In the genomic region with DNA sequence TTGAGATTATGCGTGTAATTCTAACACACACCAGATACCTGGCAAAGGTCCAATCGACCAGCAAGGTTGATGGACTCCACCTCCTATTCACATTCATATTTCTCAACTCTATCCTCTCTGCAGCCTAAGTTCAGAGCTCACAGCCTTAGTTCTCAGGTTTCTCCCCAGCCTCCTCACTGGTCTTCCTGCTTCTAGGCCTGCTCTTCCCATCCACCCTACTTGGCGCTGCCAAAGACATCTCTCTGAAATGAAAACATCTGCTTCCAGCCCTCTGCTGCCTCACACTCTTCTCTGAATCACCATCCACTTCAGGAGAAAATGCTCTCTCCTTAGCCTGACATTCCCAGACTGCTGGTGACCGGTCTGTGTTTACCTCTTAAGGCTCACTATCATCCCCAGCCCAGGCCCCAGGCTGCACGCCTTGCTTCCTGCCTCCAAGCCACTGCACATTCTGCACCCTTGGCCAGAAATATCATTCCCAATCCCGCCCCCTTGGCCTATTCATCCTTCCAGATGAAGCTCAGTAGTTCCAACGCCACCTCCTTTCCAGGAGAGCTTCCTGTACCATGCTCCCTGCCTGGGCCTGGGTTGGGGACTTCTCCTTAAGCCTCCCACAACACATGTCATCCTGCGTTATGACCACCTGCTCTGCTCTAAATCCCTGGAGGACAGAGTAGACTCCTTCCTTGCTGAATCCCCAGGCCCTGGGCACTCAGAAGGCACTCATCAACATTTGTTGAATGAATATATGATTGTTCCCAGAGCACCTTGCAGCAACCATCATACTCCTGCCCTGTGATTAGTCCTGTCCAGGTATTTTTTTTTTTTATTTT, we compare ENCODE assay signal across 8 cellular contexts. TPM values are rescaled to one million over a fixed set of nuclear protein-coding genes. Genes with fewer than 3 reads are reported as not detected.
DNase-seq lines count a peak whose midpoint lies in the region; ATAC-seq, FAIRE-seq and TF ChIP-seq lines count a peak whose summit lies in the region.

No MANE protein-coding gene starts in this region.

- POLR2A ChIA-PET in HepG2 (lab: Yijun Ruan, JAX), result no interaction called here
- POLR2A ChIA-PET in Caco-2 (lab: Charles Lee), result no interaction called here

- 0 out of 2 replicates have a peak overlapping the region, but pooled peaks have one; percentile 3 for H3K9ac ChIP-seq in HepG2 (ENCODE audit: insufficient read depth, low read depth, low read length)

- 48% methylated on average over 8 of the region's 8 CpGs for WGBS in HepG2 (ENCODE audit: low lambda C conversion rate)

- DNase-seq in Right ventricle myocardium superior, result peak; percentile 57
- DNase-seq in cardiac septum (ENCODE audit: low spot score), result no peak
- DNase-seq in HepG2 (ENCODE audit: low spot score), result peak; percentile 64
- no peak for DNase-seq in cortex of kidney (lab: John Stamatoyannopoulos, UW)
- no peak for DNase-seq in D721Med (ENCODE audit: insufficient read length, low spot score)
- DNase-seq in Caco-2, result no peak
- DNase-seq in stimulated activated CD8-positive, alpha-beta memory T cell treated with anti-CD3 and anti-CD28 coated beads, Interleukin-4, amount 100 ng/mL, for 48 hours, result no peak

- CTCF ChIA-PET in HepG2 (lab: Yijun Ruan, JAX; ENCODE audit: low intra/inter-chr PET ratio, low total read pairs), result no interaction called here
- CTCF ChIA-PET in Caco-2 (lab: Charles Lee), result interaction anchor here (0.7 kb wide), 1 partner anchor 33 kb away, joined by 3 read pairs; no protein-coding TSS in a partner anchor

- in situ Hi-C loops in HepG2 (cut with HindIII; ENCODE audit: extremely low pct_ligation_motif_present, low pct_unique_long_range_greater_than_20kb), result no loop called here

- H3K27me3 Mint-ChIP-seq in Caco-2 (ENCODE audit: insufficient read depth, unreplicated experiment), result no peaks in the 10 kb centered on the region

- H3K4me1 ChIP-seq in HepG2 (ENCODE audit: insufficient read depth, low read length) (peaks cover 90% of the 10 kb centered on the region), Caco-2 (peaks cover 71% of the 10 kb centered on the region)

- FAIRE-seq in HepG2 (lab: Jason Lieb, UNC), result peak; percentile 64
- FAIRE-seq in D721Med (lab: Jason Lieb, UNC), result no peak

- H4K20me1 ChIP-seq in HepG2 (ENCODE audit: insufficient read depth, low read length), result peaks cover 47% of the 10 kb centered on the region; the same call in 1 of the 2 replicates

- peak overlapping the region in 1 of 3 experiments; percentile 20; a peak in 1 of 6 replicates for H3K4me3 ChIP-seq in HepG2 (replicated peaks in 1 of 3; ENCODE audit: insufficient read depth in 1 of 3, low read depth in 2 of 3, low read length in 3 of 3)
- H3K4me3 ChIP-seq in Caco-2 (ENCODE audit: low read depth, low read length), result no peak overlapping the region

- H3K36me3 Mint-ChIP-seq in Caco-2 (ENCODE audit: insufficient read depth, unreplicated experiment), result peaks cover 29% of the 10 kb centered on the region

- H3K27ac ChIP-seq in angular gyrus (ENCODE audit: low read depth, low read length) (peak overlapping the region; percentile 75), HepG2 (ENCODE audit: extremely low read length, insufficient read depth, low read length) (peak overlapping the region; percentile 85)

- BruUV-seq in HepG2 (replicated peaks; lab: Mats Ljungman, UMichigan), result no TSS peak
- BruUV-seq in Caco-2 (replicated peaks; lab: Mats Ljungman, UMichigan), result no TSS peak

- no peak overlapping the region for H3K27ac Mint-ChIP-seq in Caco-2 (ENCODE audit: unreplicated experiment)

- no peaks in the 10 kb centered on the region for H3K9me3 Mint-ChIP-seq in Caco-2 (ENCODE audit: unreplicated experiment)

- H3K4me3 Mint-ChIP-seq in Caco-2 (ENCODE audit: unreplicated experiment), result no peak overlapping the region

- no peak for TF ChIP-seq EP300 in HepG2 (IDR thresholded peaks at IDR 0.05; ENCODE audit: low read depth in 2 of 2, low read length in 2 of 2)
- no peak for TF ChIP-seq EP300 in HepG2 (CRISPR knock-in tag; IDR thresholded peaks at IDR 0.05; ENCODE audit: borderline replicate concordance)

- no peak for TF ChIP-seq CTCF in HepG2 (CRISPR knock-in tag; IDR thresholded peaks at IDR 0.05)
- no peak for TF ChIP-seq CTCF in D721Med (IDR thresholded peaks at IDR 0.05; ENCODE audit: insufficient read depth, missing control alignments)
- TF ChIP-seq CTCF in Caco-2 (IDR thresholded peaks at IDR 0.05; ENCODE audit: insufficient read depth in 1 of 2, low read depth in 1 of 2, low read length in 1 of 2, severe bottlenecking in 1 of 2, unreplicated experiment in 1 of 2), result no peak

- intact Hi-C loops in Right ventricle myocardium superior (cut with DNase I) (no loop called here), cardiac septum (cut with DNase I) (no loop called here), HepG2 (cut with micrococcal nuclease; ENCODE audit: unreplicated experiment) (no loop called here), Caco-2 (cut with micrococcal nuclease; ENCODE audit: unreplicated experiment) (no loop called here)

- ATAC-seq in Right ventricle myocardium superior (ENCODE audit: poor library complexity), result no peak
- ATAC-seq in HepG2, result no peak

- no peaks in the 10 kb centered on the region for H3K36me3 ChIP-seq in HepG2 (replicated peaks in 1 of 2; ENCODE audit: control insufficient read depth in 1 of 2, insufficient read depth in 2 of 2, low read length in 2 of 2)
- no peaks in the 10 kb centered on the region; the same call in 1 of the 2 replicates for H3K36me3 ChIP-seq in Caco-2 (ENCODE audit: control insufficient read depth, insufficient read depth, low read length)

- no peak for TF ChIP-seq POLR2A in HepG2 (IDR thresholded peaks at IDR 0.05; ENCODE audit: insufficient read depth in 1 of 2, low read depth in 2 of 2, low read length in 2 of 2)

- no peaks in the 10 kb centered on the region for H3K9me3 ChIP-seq in HepG2 (ENCODE audit: low read length)
- no peaks in the 10 kb centered on the region for H3K9me3 ChIP-seq in Caco-2

- peaks cover 50% of the 10 kb centered on the region for H3K4me1 Mint-ChIP-seq in Caco-2 (ENCODE audit: low read depth, unreplicated experiment)

- peaks cover 68% of the 10 kb centered on the region for H3K79me2 ChIP-seq in HepG2 (ENCODE audit: insufficient read depth, low read length)

- no peak overlapping the region for H2AFZ ChIP-seq in HepG2 (ENCODE audit: low read length)

- TF ChIP-seq RAD21 in HepG2 (CRISPR knock-in tag; IDR thresholded peaks at IDR 0.05), result no peak

- peak overlapping the region; percentile 99 for H3K4me2 ChIP-seq in HepG2 (ENCODE audit: low read depth, low read length)

- H3K27me3 ChIP-seq in HepG2 (ENCODE audit: control insufficient read depth in 1 of 2, insufficient read depth in 2 of 2, low read length in 2 of 2) (no peaks in the 10 kb centered on the region), Caco-2 (replicated peaks; ENCODE audit: control insufficient read depth, insufficient read depth, low read length) (no peaks in the 10 kb centered on the region)

RNA-seq across cellular contexts. Expression of gene ARRB1, which starts 3.5 kb away (rescaled TPM):
- total RNA-seq in Right ventricle myocardium superior (24.6 TPM), cardiac septum (21.4 TPM), HepG2 (2016; rRNA removed; fragmentation: Illumina TruSeq; extraction: Trizol) (22.5 and 25.2 TPM in 2 replicates), Caco-2 (2022) (115 and 116 TPM in 2 replicates)
- total RNA-seq in HepG2 (2016; cell fraction: cytosol; rRNA removed; fragmentation: Illumina TruSeq; extraction: Trizol; ENCODE audit: low read depth), result 15.2 and 19.6 TPM in 2 replicates
- 21.7 and 25.0 TPM in 2 replicates for total RNA-seq in HepG2 (2016; cell fraction: insoluble cytoplasmic fraction; rRNA removed; fragmentation: Illumina TruSeq; extraction: Trizol)
- total RNA-seq in HepG2 (2016; cell fraction: membrane; rRNA removed; fragmentation: Illumina TruSeq; extraction: Trizol), result 20.4 and 20.9 TPM in 2 replicates
- total RNA-seq in HepG2 (2016; cell fraction: nucleus; rRNA removed; fragmentation: Illumina TruSeq; extraction: Trizol), result 15.7 and 24.9 TPM in 2 replicates
- polyA plus RNA-seq in HepG2 (2011; rRNA removed), result 35.7 and 35.9 TPM in 2 replicates
- 33.5 and 41.0 TPM in 2 replicates for polyA plus RNA-seq in HepG2 (2011; cell fraction: cytosol; rRNA removed)
- 50.3 and 56.4 TPM in 2 replicates for polyA plus RNA-seq in HepG2 (2011; cell fraction: nucleus; rRNA removed)
- polyA plus RNA-seq in HepG2 (2012), result 25.7 and 29.8 TPM in 2 replicates
- polyA plus RNA-seq in HepG2 (2016; cell fraction: cytosol; fragmentation: Illumina TruSeq; extraction: Trizol; ENCODE audit: low read depth), result 19.3 and 20.1 TPM in 2 replicates
- polyA plus RNA-seq in HepG2 (2016; cell fraction: insoluble cytoplasmic fraction; fragmentation: Illumina TruSeq; extraction: Trizol; ENCODE audit: low read depth), result 33.2 and 40.0 TPM in 2 replicates
- 23.0 and 27.7 TPM in 2 replicates for polyA plus RNA-seq in HepG2 (2016; cell fraction: membrane; fragmentation: Illumina TruSeq; extraction: Trizol; ENCODE audit: low read depth)
- polyA plus RNA-seq in HepG2 (2016; cell fraction: nucleus; fragmentation: Illumina TruSeq; extraction: Trizol; ENCODE audit: insufficient read depth, low read depth), result 26.7 and 32.1 TPM in 2 replicates
- 48.7 and 175 TPM in 2 replicates for polyA minus RNA-seq in HepG2 (2011; rRNA and poly(A)+ RNA removed; ENCODE audit: low replicate concordance)
- 37.4 and 40.0 TPM in 2 replicates for polyA minus RNA-seq in HepG2 (2011; cell fraction: cytosol; rRNA and poly(A)+ RNA removed)
- polyA minus RNA-seq in HepG2 (2011; cell fraction: nucleus; rRNA and poly(A)+ RNA removed), result 68.6 and 72.2 TPM in 2 replicates

RNA-seq across cellular contexts. Expression of gene RPS3, which starts 51.3 kb away (rescaled TPM):
- 827 TPM for total RNA-seq in Right ventricle myocardium superior
- 717 TPM for total RNA-seq in cardiac septum
- total RNA-seq in HepG2 (2016; rRNA removed; fragmentation: Illumina TruSeq; extraction: Trizol), result 2,143 and 2,814 TPM in 2 replicates
- total RNA-seq in HepG2 (2016; cell fraction: cytosol; rRNA removed; fragmentation: Illumina TruSeq; extraction: Trizol; ENCODE audit: low read depth), result 3,026 and 3,837 TPM in 2 replicates
- total RNA-seq in HepG2 (2016; cell fraction: insoluble cytoplasmic fraction; rRNA removed; fragmentation: Illumina TruSeq; extraction: Trizol), result 2,366 and 2,701 TPM in 2 replicates
- total RNA-seq in HepG2 (2016; cell fraction: membrane; rRNA removed; fragmentation: Illumina TruSeq; extraction: Trizol), result 5,197 and 5,735 TPM in 2 replicates
- total RNA-seq in HepG2 (2016; cell fraction: nucleus; rRNA removed; fragmentation: Illumina TruSeq; extraction: Trizol), result 799 and 826 TPM in 2 replicates
- polyA plus RNA-seq in HepG2 (2011; rRNA removed), result 3,295 and 3,616 TPM in 2 replicates
- 3,790 and 3,975 TPM in 2 replicates for polyA plus RNA-seq in HepG2 (2011; cell fraction: cytosol; rRNA removed)
- polyA plus RNA-seq in HepG2 (2011; cell fraction: nucleus; rRNA removed), result 1,120 and 1,329 TPM in 2 replicates
- 4,677 and 5,383 TPM in 2 replicates for polyA plus RNA-seq in HepG2 (2012)
- polyA plus RNA-seq in HepG2 (2016; cell fraction: cytosol; fragmentation: Illumina TruSeq; extraction: Trizol; ENCODE audit: low read depth), result 4,653 and 5,328 TPM in 2 replicates
- 3,740 and 3,849 TPM in 2 replicates for polyA plus RNA-seq in HepG2 (2016; cell fraction: insoluble cytoplasmic fraction; fragmentation: Illumina TruSeq; extraction: Trizol; ENCODE audit: low read depth)
- polyA plus RNA-seq in HepG2 (2016; cell fraction: membrane; fragmentation: Illumina TruSeq; extraction: Trizol; ENCODE audit: low read depth), result 7,247 and 7,550 TPM in 2 replicates
- 2,020 and 2,028 TPM in 2 replicates for polyA plus RNA-seq in HepG2 (2016; cell fraction: nucleus; fragmentation: Illumina TruSeq; extraction: Trizol; ENCODE audit: insufficient read depth, low read depth)
- 1,170 and 2,337 TPM in 2 replicates for polyA minus RNA-seq in HepG2 (2011; rRNA and poly(A)+ RNA removed; ENCODE audit: low replicate concordance)
- 547 and 597 TPM in 2 replicates for polyA minus RNA-seq in HepG2 (2011; cell fraction: cytosol; rRNA and poly(A)+ RNA removed)
- 281 and 352 TPM in 2 replicates for polyA minus RNA-seq in HepG2 (2011; cell fraction: nucleus; rRNA and poly(A)+ RNA removed)
- total RNA-seq in Caco-2 (2022), result 6,280 and 6,333 TPM in 2 replicates

Comparison
In these comparisons a context has a peak if more than half of its experiments do, and no peak if none do; other contexts are left out.
1. DNase-seq: peak in Right ventricle myocardium superior (single experiment) and HepG2 (single experiment); none in cardiac septum (single experiment), cortex of kidney (single experiment), D721Med (single experiment), Caco-2 (0 of 2) and stimulated activated CD8-positive, alpha-beta memory T cell treated with anti-CD3 and anti-CD28 coated beads, Interleukin-4, amount 100 ng/mL, for 48 hours (single experiment).